Comparison of ENCODE assay signal across 8 cellular contexts in the genomic region with DNA sequence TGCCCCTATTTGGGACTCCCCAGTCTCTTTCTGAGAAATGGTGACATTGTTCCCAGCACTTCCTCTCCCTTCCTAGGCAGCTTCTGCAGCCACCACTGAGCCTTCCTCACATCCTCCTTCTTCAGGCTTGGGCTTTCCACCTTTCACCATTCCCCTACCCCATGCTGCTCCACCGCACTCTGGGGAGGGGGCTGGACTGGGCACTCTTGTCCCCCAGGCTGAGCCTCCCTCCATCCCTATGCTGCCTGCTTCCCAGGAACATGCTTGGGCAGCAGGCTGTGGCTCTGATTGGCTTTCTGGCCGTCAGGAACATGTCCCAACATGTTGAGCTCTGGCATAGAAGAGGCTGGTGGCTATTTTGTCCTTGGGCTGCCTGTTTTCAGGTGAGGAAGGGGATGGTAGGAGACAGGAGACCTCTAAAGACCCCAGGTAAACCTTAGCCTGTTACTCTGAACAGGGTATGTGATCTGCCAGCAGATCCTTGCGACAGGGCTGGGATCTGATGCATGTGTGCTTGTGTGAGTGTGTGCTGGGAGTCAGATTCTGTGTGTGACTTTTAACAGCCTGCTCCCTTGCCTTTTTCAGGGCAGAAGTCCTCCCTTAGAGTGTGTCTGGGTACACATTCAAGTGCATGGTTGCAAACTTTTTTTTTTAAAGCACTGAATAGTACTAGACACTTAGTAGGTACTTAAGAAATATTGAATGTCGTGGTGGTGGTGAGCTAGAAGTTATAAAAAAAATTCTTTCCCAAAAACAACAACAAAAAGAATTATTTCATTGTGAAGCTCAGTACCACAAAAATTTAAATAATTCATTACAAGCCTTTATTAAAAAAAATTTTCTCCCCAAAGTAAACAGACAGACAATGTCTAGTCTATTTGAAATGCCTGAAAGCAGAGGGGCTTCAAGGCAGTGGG. TPM values are rescaled to one million over a fixed set of nuclear protein-coding genes. Genes with fewer than 3 reads are reported as not detected.
DNase-seq lines count a peak whose midpoint lies in the region; ATAC-seq lines count a peak whose summit lies in the region.

No MANE protein-coding gene starts in this region.

- peaks cover 22% of the 10 kb centered on the region for H3K4me1 ChIP-seq in ectodermal cell (ENCODE audit: control insufficient read depth, insufficient read depth, low read length)

- H3K9me3 ChIP-seq in ectodermal cell (ENCODE audit: control insufficient read depth, low read length): no peaks in the 10 kb centered on the region
- no peaks in the 10 kb centered on the region for H3K9me3 ChIP-seq in MG63

- intact Hi-C loops in sciatic nerve (cut with DNase I): no loop called here

- peak overlapping the region; percentile 42 for H3K27ac ChIP-seq in ectodermal cell (ENCODE audit: insufficient read depth, low read depth, low read length, poor library complexity, severe bottlenecking)

- 54 to 62% methylated on average over 3 of the region's 4 CpGs for WGBS in ectodermal cell, 2 experiments

- no peak overlapping the region for H3K4me3 ChIP-seq in ectodermal cell (ENCODE audit: insufficient read depth, low read depth, low read length)
- H3K4me3 ChIP-seq in MG63: no peak overlapping the region

- H3K27me3 ChIP-seq in ectodermal cell (ENCODE audit: control insufficient read depth, insufficient read depth, low read length, poor library complexity, severe bottlenecking) (peaks cover 41% of the 10 kb centered on the region), MG63 (no peaks in the 10 kb centered on the region)

- peak; percentile 52 for DNase-seq in DMS 273 (lab: John Stamatoyannopoulos, UW; ENCODE audit: unreplicated experiment)
- DNase-seq in DMS 273 treated with DMSO at 0.1 percent for 48 hours (lab: John Stamatoyannopoulos, UW): no peak
- peak; percentile 78 for DNase-seq in NCI-H510A treated with DMSO at 0.1 percent for 48 hours (lab: John Stamatoyannopoulos, UW)
- DNase-seq in sciatic nerve (ENCODE audit: low spot score): peak; percentile 56
- no peak for DNase-seq in GM19240 (ENCODE audit: insufficient read length, low spot score)
- DNase-seq in MG63: no peak

- ATAC-seq in sciatic nerve (no peak), HG03025 (IDR thresholded peaks at IDR 0.05; ENCODE audit: low FRiP score, unreplicated experiment) (no peak)

- H3K36me3 ChIP-seq in ectodermal cell (ENCODE audit: control insufficient read depth, insufficient read depth, low read length) (no peaks in the 10 kb centered on the region), MG63 (no peaks in the 10 kb centered on the region)

RNA-seq across cellular contexts. Expression of a gene that starts 2.1 kb away (rescaled TPM):
- polyA plus RNA-seq in ectodermal cell (2013, experiment 1 of 4): 16.1 TPM
- 13.4 TPM for polyA plus RNA-seq in ectodermal cell (2013, experiment 2 of 4)
- polyA plus RNA-seq in ectodermal cell (2013, experiment 3 of 4): 10.7 TPM
- 11.5 TPM for polyA plus RNA-seq in ectodermal cell (2013, experiment 4 of 4)
- 142 TPM for total RNA-seq in sciatic nerve
- 15.8 and 25.8 TPM in 2 replicates for total RNA-seq in MG63 (2014; rRNA removed; shearing (Covaris generic); ENCODE audit: low replicate concordance)

RNA-seq across cellular contexts. Expression of a gene that starts 21.2 kb away (rescaled TPM):
- polyA plus RNA-seq in ectodermal cell (2013, experiment 1 of 4): not detected
- polyA plus RNA-seq in ectodermal cell (2013, experiment 2 of 4): 0.04 TPM
- not detected for polyA plus RNA-seq in ectodermal cell (2013, experiment 3 of 4)
- not detected for polyA plus RNA-seq in ectodermal cell (2013, experiment 4 of 4)
- 0.27 TPM for total RNA-seq in sciatic nerve
- total RNA-seq in MG63 (2014; rRNA removed; shearing (Covaris generic); ENCODE audit: low replicate concordance): not detected in 2 replicates

Comparison
In these comparisons a context has a peak if more than half of its experiments do, and no peak if none do; other contexts are left out.
1. DNase-seq: peak in DMS 273 (single experiment), NCI-H510A treated with DMSO at 0.1 percent for 48 hours (single experiment) and sciatic nerve (single experiment); none in DMS 273 treated with DMSO at 0.1 percent for 48 hours (single experiment), GM19240 (single experiment) and MG63 (single experiment).